8 cellular contexts compared by ENCODE assay signal in genomic region chr2:37156857-37157714, GRCh38. TPM values are rescaled to one million over a fixed set of nuclear protein-coding genes. Genes with fewer than 3 reads are reported as not detected.
A peak's percentile ranks its signal among the peaks of the same experiment; 100 is the strongest.
DNase-seq lines count a peak whose midpoint lies in the region; ATAC-seq and TF ChIP-seq lines count a peak whose summit lies in the region.

Gene EIF2AK2 (minus strand): TSS chr2:37156980. CDS start chr2:37147806, 9,174 bp downstream.

- peak; percentile 71 for TF ChIP-seq POLR2A in GM19099 (IDR thresholded peaks at IDR 0.05; ENCODE audit: extremely low read depth, insufficient read length, low read depth)

- no peaks in the 10 kb centered on the region for H3K27me3 ChIP-seq in kidney epithelial cell (ENCODE audit: control insufficient read depth, insufficient read depth, low read length)

- peaks cover 11% of the 10 kb centered on the region for H3K36me3 Mint-ChIP-seq in chondrocyte (ENCODE audit: low read depth)

- peaks cover 6% of the 10 kb centered on the region for H3K9me3 Mint-ChIP-seq in chondrocyte (ENCODE audit: low read depth)

- DNase-seq in AML-193 (lab: John Stamatoyannopoulos, UW) = peak; percentile 80 to 83
- DNase-seq in NCI-H446 treated with DMSO at 0.1 percent for 48 hours (lab: John Stamatoyannopoulos, UW) = peak; percentile 54
- peak; percentile 86 for DNase-seq in activated CD4-positive, alpha-beta T cell treated with anti-CD3 and anti-CD28 coated beads for 1 hour
- DNase-seq in chondrocyte (ENCODE audit: low spot score) = peak; percentile 96
- no peak for DNase-seq in kidney epithelial cell (ENCODE audit: low read depth)
- peak; percentile 87 for DNase-seq in stimulated activated CD4-positive, alpha-beta T cell treated with anti-CD3 and anti-CD28 coated beads, Interleukin-15, amount 100 ng/mL, for 24 hours

- H3K4me3 Mint-ChIP-seq in chondrocyte (ENCODE audit: unreplicated experiment) = peak within 1 kb of the TSS; percentile 95

- H3K27me3 Mint-ChIP-seq in chondrocyte (ENCODE audit: low read depth) = no peaks in the 10 kb centered on the region

- H3K27ac Mint-ChIP-seq in chondrocyte (ENCODE audit: unreplicated experiment) = peak within 1 kb of the TSS; percentile 96

- peak within 1 kb of the TSS; percentile 93 for H3K4me3 ChIP-seq in kidney epithelial cell (ENCODE audit: low read depth, low read length)

- peak; percentile 93 for ATAC-seq in HG03354 (IDR thresholded peaks at IDR 0.05; ENCODE audit: poor library complexity, severe bottlenecking, unreplicated experiment)

- TF ChIP-seq CTCF in chondrocyte (IDR thresholded peaks at IDR 0.05) = no peak
- TF ChIP-seq CTCF in kidney epithelial cell (IDR thresholded peaks at IDR 0.05; ENCODE audit: insufficient read depth, low read length, poor library complexity, severe bottlenecking) = no peak

- H3K36me3 ChIP-seq in kidney epithelial cell (ENCODE audit: control insufficient read depth, insufficient read depth, low read length) = no peaks in the 10 kb centered on the region

- H3K4me1 Mint-ChIP-seq in chondrocyte (ENCODE audit: low read depth) = peaks cover 28% of the 10 kb centered on the region

RNA-seq across cellular contexts. Expression of gene EIF2AK2, which starts in this region (rescaled TPM):
- total RNA-seq in chondrocyte = 46.4 to 57.5 TPM (median 50.4 TPM) in 3 replicates
- 23.5 and 25.5 TPM in 2 replicates for total RNA-seq in kidney epithelial cell
